Comparison of ENCODE assay signal across 1 cellular context in the genomic region with DNA sequence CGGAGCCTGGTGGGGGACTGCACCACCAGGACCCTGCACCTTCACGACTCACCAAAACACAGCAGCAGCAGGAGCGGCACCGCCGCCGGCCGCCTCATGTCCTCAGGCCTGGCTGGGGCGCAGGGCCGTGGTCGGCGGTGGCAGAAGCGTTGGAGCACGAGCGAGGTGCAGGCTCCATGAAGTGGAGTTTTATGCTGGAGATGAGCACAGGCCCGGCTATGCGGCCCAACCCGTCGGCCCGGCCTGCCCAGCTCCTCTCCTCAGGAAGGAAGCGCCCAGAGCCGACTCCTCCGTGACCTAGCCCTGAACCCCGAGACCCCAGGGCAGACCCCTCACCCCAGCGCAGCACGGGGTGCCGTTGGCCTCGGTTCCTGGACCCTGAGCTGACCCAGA.
TF ChIP-seq lines count a peak whose summit lies in the region.

A gene (minus strand): TSS at position 162 of the 393 bp plus-strand sequence. CDS start 64 bp downstream, at position 98.

TF ChIP-seq in liver, 16 proteins besides CTCF, POLR2A, EP300 and RAD21 (continued from another document):
- TF ChIP-seq, protein P1, sequence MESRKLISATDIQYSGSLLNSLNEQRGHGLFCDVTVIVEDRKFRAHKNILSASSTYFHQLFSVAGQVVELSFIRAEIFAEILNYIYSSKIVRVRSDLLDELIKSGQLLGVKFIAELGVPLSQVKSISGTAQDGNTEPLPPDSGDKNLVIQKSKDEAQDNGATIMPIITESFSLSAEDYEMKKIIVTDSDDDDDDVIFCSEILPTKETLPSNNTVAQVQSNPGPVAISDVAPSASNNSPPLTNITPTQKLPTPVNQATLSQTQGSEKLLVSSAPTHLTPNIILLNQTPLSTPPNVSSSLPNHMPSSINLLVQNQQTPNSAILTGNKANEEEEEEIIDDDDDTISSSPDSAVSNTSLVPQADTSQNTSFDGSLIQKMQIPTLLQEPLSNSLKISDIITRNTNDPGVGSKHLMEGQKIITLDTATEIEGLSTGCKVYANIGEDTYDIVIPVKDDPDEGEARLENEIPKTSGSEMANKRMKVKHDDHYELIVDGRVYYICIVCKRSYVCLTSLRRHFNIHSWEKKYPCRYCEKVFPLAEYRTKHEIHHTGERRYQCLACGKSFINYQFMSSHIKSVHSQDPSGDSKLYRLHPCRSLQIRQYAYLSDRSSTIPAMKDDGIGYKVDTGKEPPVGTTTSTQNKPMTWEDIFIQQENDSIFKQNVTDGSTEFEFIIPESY (IDR thresholded peaks at IDR 0.05): no peak
- TF ChIP-seq TAF1 (conservative IDR thresholded peaks at IDR 0.05) (no peak), EGR1 (IDR thresholded peaks at IDR 0.05; ENCODE audit: low read depth in 2 of 2) (no peak), RXRA (IDR thresholded peaks at IDR 0.05) (no peak), SP1 (IDR thresholded peaks at IDR 0.05) (no peak)
TF ChIP-seq in liver: peak in this region for 0.
